2 cellular contexts compared by ENCODE assay signal in the genomic region with DNA sequence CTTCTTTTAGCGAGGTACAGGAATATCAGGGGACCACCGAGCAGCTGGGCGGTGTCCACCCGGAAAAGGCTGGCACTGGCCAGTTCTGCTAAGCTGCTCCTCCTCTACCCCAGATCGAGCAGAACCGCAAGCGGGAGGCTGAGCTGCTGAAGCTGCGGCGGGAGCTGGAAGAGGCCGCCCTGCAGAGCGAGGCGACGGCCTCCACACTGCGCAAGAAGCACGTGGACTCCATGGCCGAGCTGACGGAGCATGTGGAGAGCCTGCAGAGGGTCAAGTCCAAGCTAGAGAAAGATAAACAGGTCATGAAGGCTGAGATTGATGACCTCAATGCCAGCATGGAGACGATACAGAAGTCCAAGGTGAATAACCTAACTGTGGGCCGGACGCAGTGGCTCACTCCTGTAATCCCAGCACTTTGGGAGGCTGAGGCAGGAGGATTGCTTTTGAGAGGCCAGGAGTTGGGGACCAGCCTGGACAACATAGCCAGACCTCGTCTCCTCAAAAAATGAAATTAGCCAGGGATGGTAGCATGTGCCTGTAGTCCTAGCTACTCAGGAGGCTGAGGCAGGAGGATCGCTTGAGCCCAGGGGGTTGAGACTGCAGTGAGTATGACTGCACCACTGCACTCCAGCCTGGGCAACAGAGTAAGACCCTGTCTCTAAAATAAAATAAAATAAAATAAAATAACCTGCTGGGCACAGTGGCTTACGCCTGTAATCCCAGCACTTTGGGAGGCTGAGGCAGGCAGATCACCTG.
TF ChIP-seq lines count a peak whose summit lies in the region.

No MANE protein-coding gene starts in this region.

TF ChIP-seq in HepG2, 621 proteins besides CTCF, POLR2A, EP300 and RAD21:
- TF ChIP-seq, protein P1, sequence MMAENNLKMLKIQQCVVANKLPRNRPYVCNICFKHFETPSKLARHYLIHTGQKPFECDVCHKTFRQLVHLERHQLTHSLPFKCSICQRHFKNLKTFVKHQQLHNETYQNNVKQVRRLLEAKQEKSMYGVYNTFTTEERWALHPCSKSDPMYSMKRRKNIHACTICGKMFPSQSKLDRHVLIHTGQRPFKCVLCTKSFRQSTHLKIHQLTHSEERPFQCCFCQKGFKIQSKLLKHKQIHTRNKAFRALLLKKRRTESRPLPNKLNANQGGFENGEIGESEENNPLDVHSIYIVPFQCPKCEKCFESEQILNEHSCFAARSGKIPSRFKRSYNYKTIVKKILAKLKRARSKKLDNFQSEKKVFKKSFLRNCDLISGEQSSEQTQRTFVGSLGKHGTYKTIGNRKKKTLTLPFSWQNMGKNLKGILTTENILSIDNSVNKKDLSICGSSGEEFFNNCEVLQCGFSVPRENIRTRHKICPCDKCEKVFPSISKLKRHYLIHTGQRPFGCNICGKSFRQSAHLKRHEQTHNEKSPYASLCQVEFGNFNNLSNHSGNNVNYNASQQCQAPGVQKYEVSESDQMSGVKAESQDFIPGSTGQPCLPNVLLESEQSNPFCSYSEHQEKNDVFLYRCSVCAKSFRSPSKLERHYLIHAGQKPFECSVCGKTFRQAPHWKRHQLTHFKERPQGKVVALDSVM (CRISPR knock-in tag; IDR thresholded peaks at IDR 0.05), result peak; percentile 43; the same call in 1 of the 2 replicates
- TF ChIP-seq ZNF33B (CRISPR knock-in tag; IDR thresholded peaks at IDR 0.05) (no peak), CENPT (CRISPR knock-in tag; IDR thresholded peaks at IDR 0.05; ENCODE audit: low read depth) (no peak), ZNF567 (CRISPR knock-in tag; IDR thresholded peaks at IDR 0.05; ENCODE audit: borderline replicate concordance) (no peak), RFXAP (CRISPR knock-in tag; IDR thresholded peaks at IDR 0.05; ENCODE audit: borderline replicate concordance) (no peak), SCMH1 (CRISPR knock-in tag; IDR thresholded peaks at IDR 0.05; ENCODE audit: borderline replicate concordance) (no peak)
- TF ChIP-seq, protein P2, sequence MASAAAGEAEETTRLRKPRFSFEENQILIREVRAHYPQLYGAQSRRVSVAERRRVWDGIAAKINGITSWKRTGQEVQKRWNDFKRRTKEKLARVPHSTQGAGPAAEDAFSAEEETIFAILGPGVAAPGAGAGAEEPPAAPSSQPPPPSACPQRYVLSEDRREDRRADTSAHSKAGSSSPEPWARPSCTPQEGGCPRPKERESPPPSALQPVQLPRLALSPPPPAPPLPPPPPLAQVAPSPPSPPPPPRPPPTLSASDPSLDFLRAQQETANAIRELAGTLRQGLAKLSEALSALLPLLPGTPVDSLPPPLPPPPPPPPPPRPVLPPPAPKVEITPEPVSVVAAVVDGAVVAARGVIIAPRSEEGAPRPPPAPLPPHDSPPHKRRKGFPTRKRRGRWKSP (CRISPR knock-in tag; IDR thresholded peaks at IDR 0.05), result no peak
- TF ChIP-seq, protein P3, sequence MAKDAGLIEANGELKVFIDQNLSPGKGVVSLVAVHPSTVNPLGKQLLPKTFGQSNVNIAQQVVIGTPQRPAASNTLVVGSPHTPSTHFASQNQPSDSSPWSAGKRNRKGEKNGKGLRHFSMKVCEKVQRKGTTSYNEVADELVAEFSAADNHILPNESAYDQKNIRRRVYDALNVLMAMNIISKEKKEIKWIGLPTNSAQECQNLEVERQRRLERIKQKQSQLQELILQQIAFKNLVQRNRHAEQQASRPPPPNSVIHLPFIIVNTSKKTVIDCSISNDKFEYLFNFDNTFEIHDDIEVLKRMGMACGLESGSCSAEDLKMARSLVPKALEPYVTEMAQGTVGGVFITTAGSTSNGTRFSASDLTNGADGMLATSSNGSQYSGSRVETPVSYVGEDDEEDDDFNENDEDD (CRISPR knock-in tag; IDR thresholded peaks at IDR 0.05; ENCODE audit: borderline replicate concordance), result no peak
- TF ChIP-seq, protein P4, sequence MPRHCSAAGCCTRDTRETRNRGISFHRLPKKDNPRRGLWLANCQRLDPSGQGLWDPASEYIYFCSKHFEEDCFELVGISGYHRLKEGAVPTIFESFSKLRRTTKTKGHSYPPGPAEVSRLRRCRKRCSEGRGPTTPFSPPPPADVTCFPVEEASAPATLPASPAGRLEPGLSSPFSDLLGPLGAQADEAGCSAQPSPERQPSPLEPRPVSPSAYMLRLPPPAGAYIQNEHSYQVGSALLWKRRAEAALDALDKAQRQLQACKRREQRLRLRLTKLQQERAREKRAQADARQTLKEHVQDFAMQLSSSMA (CRISPR knock-in tag; IDR thresholded peaks at IDR 0.05), result no peak
- TF ChIP-seq, protein P5, sequence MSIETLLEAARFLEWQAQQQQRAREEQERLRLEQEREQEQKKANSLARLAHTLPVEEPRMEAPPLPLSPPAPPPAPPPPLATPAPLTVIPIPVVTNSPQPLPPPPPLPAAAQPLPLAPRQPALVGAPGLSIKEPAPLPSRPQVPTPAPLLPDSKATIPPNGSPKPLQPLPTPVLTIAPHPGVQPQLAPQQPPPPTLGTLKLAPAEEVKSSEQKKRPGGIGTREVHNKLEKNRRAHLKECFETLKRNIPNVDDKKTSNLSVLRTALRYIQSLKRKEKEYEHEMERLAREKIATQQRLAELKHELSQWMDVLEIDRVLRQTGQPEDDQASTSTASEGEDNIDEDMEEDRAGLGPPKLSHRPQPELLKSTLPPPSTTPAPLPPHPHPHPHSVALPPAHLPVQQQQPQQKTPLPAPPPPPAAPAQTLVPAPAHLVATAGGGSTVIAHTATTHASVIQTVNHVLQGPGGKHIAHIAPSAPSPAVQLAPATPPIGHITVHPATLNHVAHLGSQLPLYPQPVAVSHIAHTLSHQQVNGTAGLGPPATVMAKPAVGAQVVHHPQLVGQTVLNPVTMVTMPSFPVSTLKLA (IDR thresholded peaks at IDR 0.05), result peak; percentile 35; the same call in 1 of the 2 replicates
- TF ChIP-seq, protein P6, sequence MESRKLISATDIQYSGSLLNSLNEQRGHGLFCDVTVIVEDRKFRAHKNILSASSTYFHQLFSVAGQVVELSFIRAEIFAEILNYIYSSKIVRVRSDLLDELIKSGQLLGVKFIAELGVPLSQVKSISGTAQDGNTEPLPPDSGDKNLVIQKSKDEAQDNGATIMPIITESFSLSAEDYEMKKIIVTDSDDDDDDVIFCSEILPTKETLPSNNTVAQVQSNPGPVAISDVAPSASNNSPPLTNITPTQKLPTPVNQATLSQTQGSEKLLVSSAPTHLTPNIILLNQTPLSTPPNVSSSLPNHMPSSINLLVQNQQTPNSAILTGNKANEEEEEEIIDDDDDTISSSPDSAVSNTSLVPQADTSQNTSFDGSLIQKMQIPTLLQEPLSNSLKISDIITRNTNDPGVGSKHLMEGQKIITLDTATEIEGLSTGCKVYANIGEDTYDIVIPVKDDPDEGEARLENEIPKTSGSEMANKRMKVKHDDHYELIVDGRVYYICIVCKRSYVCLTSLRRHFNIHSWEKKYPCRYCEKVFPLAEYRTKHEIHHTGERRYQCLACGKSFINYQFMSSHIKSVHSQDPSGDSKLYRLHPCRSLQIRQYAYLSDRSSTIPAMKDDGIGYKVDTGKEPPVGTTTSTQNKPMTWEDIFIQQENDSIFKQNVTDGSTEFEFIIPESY (CRISPR knock-in tag; IDR thresholded peaks at IDR 0.05), result peak; percentile 51; the same call in 1 of the 2 replicates
TF ChIP-seq in HepG2: peak in this region for 3.

TF ChIP-seq in WTC11, 78 proteins besides CTCF, POLR2A, EP300 and RAD21:
- TF ChIP-seq, protein P7, sequence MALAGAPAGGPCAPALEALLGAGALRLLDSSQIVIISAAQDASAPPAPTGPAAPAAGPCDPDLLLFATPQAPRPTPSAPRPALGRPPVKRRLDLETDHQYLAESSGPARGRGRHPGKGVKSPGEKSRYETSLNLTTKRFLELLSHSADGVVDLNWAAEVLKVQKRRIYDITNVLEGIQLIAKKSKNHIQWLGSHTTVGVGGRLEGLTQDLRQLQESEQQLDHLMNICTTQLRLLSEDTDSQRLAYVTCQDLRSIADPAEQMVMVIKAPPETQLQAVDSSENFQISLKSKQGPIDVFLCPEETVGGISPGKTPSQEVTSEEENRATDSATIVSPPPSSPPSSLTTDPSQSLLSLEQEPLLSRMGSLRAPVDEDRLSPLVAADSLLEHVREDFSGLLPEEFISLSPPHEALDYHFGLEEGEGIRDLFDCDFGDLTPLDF (CRISPR knock-in tag; IDR thresholded peaks at IDR 0.05), result no peak
- 0 out of 2 replicates have a peak, but pooled peaks have one; percentile 70 for TF ChIP-seq ZNF121 (CRISPR knock-in tag; IDR thresholded peaks at IDR 0.05)
